Comparison of ENCODE assay signal across 11 cellular contexts in the genomic region with DNA sequence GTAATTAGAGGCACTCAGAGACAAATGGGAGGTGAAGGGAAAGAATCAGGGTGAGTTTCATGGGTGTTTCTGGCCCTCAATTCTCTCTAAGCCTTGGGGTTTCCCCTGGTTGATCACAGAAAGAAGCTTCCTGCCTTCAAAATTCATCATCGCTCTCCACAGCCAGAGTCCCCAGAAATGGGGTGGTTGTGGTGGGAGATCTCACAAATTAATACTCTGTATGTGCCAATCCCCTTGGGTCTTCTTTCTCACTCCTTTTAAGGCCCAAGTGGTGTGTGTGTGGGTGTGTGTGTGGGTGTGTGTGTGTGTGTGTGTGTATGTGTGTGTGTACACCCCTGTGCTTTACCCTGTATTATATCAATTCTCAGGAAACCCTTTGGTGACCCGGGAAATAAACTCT.
DNase-seq lines count a peak whose midpoint lies in the region; ATAC-seq and TF ChIP-seq lines count a peak whose summit lies in the region.
"Had no signal": no experiment of that assay in that cellular context is flagged by ENCODE, and none has a peak within 500 bp of the region (broad histone marks: within the 10 kb centered on the region; RNA-seq: fewer than 3 reads in every experiment).

No MANE protein-coding gene starts in this region.

- no peak for ATAC-seq in HG03039 (IDR thresholded peaks at IDR 0.05; ENCODE audit: unreplicated experiment)

- CTCF ChIA-PET in GM10248 (lab: Yijun Ruan, JAX) = interaction anchor here (1.5 to 3.6 kb wide), 2 partner anchors 14 to 32 kb away, joined by 3 to 17 read pairs; partner anchors contain the start of gene PSMC4

- no peak for TF ChIP-seq CTCF in GM10248 (IDR thresholded peaks at IDR 0.05; ENCODE audit: control extremely low read depth, extremely low read depth, low read depth, missing control alignments)

- DNase-seq in GM10248 (ENCODE audit: extremely low spot score) = peak; percentile 73
- peak; percentile 20 for DNase-seq in activated CD4-positive, alpha-beta T cell treated with anti-CD3 and anti-CD28 coated beads, Interleukin-2, amount 50 U/mL, for 1 hour
- no peak for DNase-seq in caudate nucleus (lab: John Stamatoyannopoulos, UW)
- peak; percentile 15 for DNase-seq in stimulated activated CD8-positive, alpha-beta memory T cell treated with anti-CD3 and anti-CD28 coated beads, Interleukin-12 subunit alpha, Interleukin-12 subunit beta, amount 100 ng/mL, for 1 hour (ENCODE audit: low read depth)
- no peak for DNase-seq in GM19238 (ENCODE audit: insufficient read length, low spot score)
- no peak for DNase-seq in COLO668 (lab: John Stamatoyannopoulos, UW; ENCODE audit: unreplicated experiment)
- no peak for DNase-seq in NCI-H1694 treated with DMSO at 0.1 percent for 48 hours (lab: John Stamatoyannopoulos, UW)
- DNase-seq: H7, NCI-H187, nephron progenitor cell had no signal

- peak overlapping the region; percentile 67 for H3K27ac ChIP-seq in caudate nucleus (ENCODE audit: low read depth, low read length)

- POLR2A ChIA-PET in GM10248 (lab: Yijun Ruan, JAX) = no interaction called here

Comparison
In these comparisons a context has a peak if more than half of its experiments do, and no peak if none do; other contexts are left out.
1. DNase-seq: peak in GM10248 (single experiment), activated CD4-positive, alpha-beta T cell treated with anti-CD3 and anti-CD28 coated beads, Interleukin-2, amount 50 U/mL, for 1 hour (single experiment) and stimulated activated CD8-positive, alpha-beta memory T cell treated with anti-CD3 and anti-CD28 coated beads, Interleukin-12 subunit alpha, Interleukin-12 subunit beta, amount 100 ng/mL, for 1 hour (single experiment); none in caudate nucleus (0 of 61), GM19238 (single experiment), COLO668 (single experiment) and NCI-H1694 treated with DMSO at 0.1 percent for 48 hours (single experiment).